ENCODE assay signal across 20 cellular contexts in genomic region chr16:79845734-79846135, GRCh38.
DNase-seq lines count a peak whose midpoint lies in the region; ATAC-seq and TF ChIP-seq lines count a peak whose summit lies in the region.
"Had no signal": no experiment of that assay in that cellular context is flagged by ENCODE, and none has a peak within 500 bp of the region (broad histone marks: within the 10 kb centered on the region; RNA-seq: fewer than 3 reads in every experiment).

No MANE protein-coding gene starts in this region.

- H3K36me3 Mint-ChIP-seq in activated T-helper 1 cell treated with anti-CD3 and anti-CD28 coated beads, Interleukin-12 subunit alpha, Interleukin-12 subunit beta, Interleukin-2, Interleukin-4 antibody, amounts not matched to agents 30 ng/mL and 10 ng/mL and 1 ng/mL, durations not matched to agents 14 hours and 24 hours and 36 hours (ENCODE audit: low read depth) = peaks cover 3% of the 10 kb centered on the region
- H3K36me3 Mint-ChIP-seq: CD4-positive, CD25-positive, alpha-beta regulatory T cell; stimulated activated memory B cell treated with anti-CD40 and anti-IgM and Interleukin-4, amounts not matched to agents 10 μg/mL and 1 μg/mL and 100 μg/mL, for 72 hours had no signal

- intact Hi-C loops in activated T-helper 1 cell treated with anti-CD3 and anti-CD28 coated beads, Interleukin-12 subunit alpha, Interleukin-12 subunit beta, Interleukin-2, Interleukin-4 antibody, amounts not matched to agents 30 ng/mL and 10 ng/mL and 1 ng/mL, durations not matched to agents 14 hours and 24 hours and 36 hours (cut with micrococcal nuclease) = no loop called here

- DNase-seq in stimulated activated CD4-positive, alpha-beta T cell treated with anti-CD3 and anti-CD28 coated beads, Interleukin-1b, Interleukin-23, amount 100 ng/mL, for 48 hours = peak; percentile 19
- DNase-seq in stimulated activated CD4-positive, alpha-beta T cell treated with anti-CD3 and anti-CD28 coated beads, Interleukin-2, amount 100 ng/mL, for 24 hours = no peak
- DNase-seq in MV-4-11 (lab: John Stamatoyannopoulos, UW) (peak; percentile 18), dermis blood vessel endothelial cell (no peak), SW480 (ENCODE audit: low spot score) (no peak)
- no peak for DNase-seq in activated T-helper 1 cell treated with anti-CD3 and anti-CD28 coated beads, Interleukin-12 subunit alpha, Interleukin-12 subunit beta, Interleukin-2, Interleukin-4 antibody, amounts not matched to agents 30 ng/mL and 10 ng/mL and 1 ng/mL, durations not matched to agents 14 hours and 24 hours and 36 hours (ENCODE audit: low spot score)
- DNase-seq: activated CD4-positive, CD25-positive, alpha-beta regulatory T cell; activated effector memory CD4-positive, alpha-beta T cell treated with anti-CD3 and anti-CD28 coated beads, Interleukin-2, amount 50 U/mL, for 16 hours; GF-D8; left ventricle myocardium superior; mucosa of descending colon; NCI-H187; NCI-H226; PC-9; T-helper 9 cell had no signal

- peaks cover 50% of the 10 kb centered on the region for H3K4me1 Mint-ChIP-seq in activated T-helper 1 cell treated with anti-CD3 and anti-CD28 coated beads, Interleukin-12 subunit alpha, Interleukin-12 subunit beta, Interleukin-2, Interleukin-4 antibody, amounts not matched to agents 30 ng/mL and 10 ng/mL and 1 ng/mL, durations not matched to agents 14 hours and 24 hours and 36 hours (ENCODE audit: low read depth)
- H3K4me1 Mint-ChIP-seq: CD4-positive, CD25-positive, alpha-beta regulatory T cell had no signal

- ATAC-seq in HG03175 (IDR thresholded peaks at IDR 0.05; ENCODE audit: unreplicated experiment) = no peak
- ATAC-seq in SK-N-SH treated with all-trans-retinoic acid at 6 μM for 48 hours = no peak
- ATAC-seq: left ventricle myocardium superior, mucosa of descending colon had no signal

- H3K27me3 Mint-ChIP-seq in activated T-helper 1 cell treated with anti-CD3 and anti-CD28 coated beads, Interleukin-12 subunit alpha, Interleukin-12 subunit beta, Interleukin-2, Interleukin-4 antibody, amounts not matched to agents 30 ng/mL and 10 ng/mL and 1 ng/mL, durations not matched to agents 14 hours and 24 hours and 36 hours (ENCODE audit: insufficient read depth) = no peaks in the 10 kb centered on the region

- no peak overlapping the region for H3K4me3 Mint-ChIP-seq in activated T-helper 1 cell treated with anti-CD3 and anti-CD28 coated beads, Interleukin-12 subunit alpha, Interleukin-12 subunit beta, Interleukin-2, Interleukin-4 antibody, amounts not matched to agents 30 ng/mL and 10 ng/mL and 1 ng/mL, durations not matched to agents 14 hours and 24 hours and 36 hours
- H3K4me3 Mint-ChIP-seq: CD4-positive, CD25-positive, alpha-beta regulatory T cell; neural crest cell; stimulated activated memory B cell treated with anti-CD40 and anti-IgM and Interleukin-4, amounts not matched to agents 10 μg/mL and 1 μg/mL and 100 μg/mL, for 72 hours had no signal

- peak overlapping the region; percentile 27 for H3K27ac Mint-ChIP-seq in activated T-helper 1 cell treated with anti-CD3 and anti-CD28 coated beads, Interleukin-12 subunit alpha, Interleukin-12 subunit beta, Interleukin-2, Interleukin-4 antibody, amounts not matched to agents 30 ng/mL and 10 ng/mL and 1 ng/mL, durations not matched to agents 14 hours and 24 hours and 36 hours
- H3K27ac Mint-ChIP-seq: CD4-positive, CD25-positive, alpha-beta regulatory T cell; stimulated activated memory B cell treated with anti-CD40 and anti-IgM and Interleukin-4, amounts not matched to agents 10 μg/mL and 1 μg/mL and 100 μg/mL, for 72 hours had no signal

- peaks cover 12% of the 10 kb centered on the region for H3K9me3 Mint-ChIP-seq in activated T-helper 1 cell treated with anti-CD3 and anti-CD28 coated beads, Interleukin-12 subunit alpha, Interleukin-12 subunit beta, Interleukin-2, Interleukin-4 antibody, amounts not matched to agents 30 ng/mL and 10 ng/mL and 1 ng/mL, durations not matched to agents 14 hours and 24 hours and 36 hours
- H3K9me3 Mint-ChIP-seq: CD4-positive, CD25-positive, alpha-beta regulatory T cell; neural crest cell had no signal

TF ChIP-seq in SK-N-SH treated with all-trans-retinoic acid at 6 μM for 48 hours, 23 proteins besides CTCF, POLR2A, EP300 and RAD21:
- no peak for TF ChIP-seq TOX (CRISPR knock-in tag; IDR thresholded peaks at IDR 0.05; ENCODE audit: borderline replicate concordance)
- TF ChIP-seq GLIS3 (CRISPR knock-in tag; IDR thresholded peaks at IDR 0.05) = no peak
- TF ChIP-seq PPARA (CRISPR knock-in tag; IDR thresholded peaks at IDR 0.05; ENCODE audit: borderline replicate concordance) = no peak
- TF ChIP-seq, protein P1, sequence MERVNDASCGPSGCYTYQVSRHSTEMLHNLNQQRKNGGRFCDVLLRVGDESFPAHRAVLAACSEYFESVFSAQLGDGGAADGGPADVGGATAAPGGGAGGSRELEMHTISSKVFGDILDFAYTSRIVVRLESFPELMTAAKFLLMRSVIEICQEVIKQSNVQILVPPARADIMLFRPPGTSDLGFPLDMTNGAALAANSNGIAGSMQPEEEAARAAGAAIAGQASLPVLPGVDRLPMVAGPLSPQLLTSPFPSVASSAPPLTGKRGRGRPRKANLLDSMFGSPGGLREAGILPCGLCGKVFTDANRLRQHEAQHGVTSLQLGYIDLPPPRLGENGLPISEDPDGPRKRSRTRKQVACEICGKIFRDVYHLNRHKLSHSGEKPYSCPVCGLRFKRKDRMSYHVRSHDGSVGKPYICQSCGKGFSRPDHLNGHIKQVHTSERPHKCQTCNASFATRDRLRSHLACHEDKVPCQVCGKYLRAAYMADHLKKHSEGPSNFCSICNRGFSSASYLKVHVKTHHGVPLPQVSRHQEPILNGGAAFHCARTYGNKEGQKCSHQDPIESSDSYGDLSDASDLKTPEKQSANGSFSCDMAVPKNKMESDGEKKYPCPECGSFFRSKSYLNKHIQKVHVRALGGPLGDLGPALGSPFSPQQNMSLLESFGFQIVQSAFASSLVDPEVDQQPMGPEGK (CRISPR knock-in tag; IDR thresholded peaks at IDR 0.05; ENCODE audit: borderline replicate concordance) = no peak
- TF ChIP-seq OSR1 (CRISPR knock-in tag; IDR thresholded peaks at IDR 0.05) = no peak
- TF ChIP-seq CSDC2 (CRISPR knock-in tag; IDR thresholded peaks at IDR 0.05) = no peak
- TF ChIP-seq, protein P2, sequence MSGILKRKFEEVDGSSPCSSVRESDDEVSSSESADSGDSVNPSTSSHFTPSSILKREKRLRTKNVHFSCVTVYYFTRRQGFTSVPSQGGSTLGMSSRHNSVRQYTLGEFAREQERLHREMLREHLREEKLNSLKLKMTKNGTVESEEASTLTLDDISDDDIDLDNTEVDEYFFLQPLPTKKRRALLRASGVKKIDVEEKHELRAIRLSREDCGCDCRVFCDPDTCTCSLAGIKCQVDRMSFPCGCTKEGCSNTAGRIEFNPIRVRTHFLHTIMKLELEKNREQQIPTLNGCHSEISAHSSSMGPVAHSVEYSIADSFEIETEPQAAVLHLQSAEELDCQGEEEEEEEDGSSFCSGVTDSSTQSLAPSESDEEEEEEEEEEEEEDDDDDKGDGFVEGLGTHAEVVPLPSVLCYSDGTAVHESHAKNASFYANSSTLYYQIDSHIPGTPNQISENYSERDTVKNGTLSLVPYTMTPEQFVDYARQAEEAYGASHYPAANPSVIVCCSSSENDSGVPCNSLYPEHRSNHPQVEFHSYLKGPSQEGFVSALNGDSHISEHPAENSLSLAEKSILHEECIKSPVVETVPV (CRISPR knock-in tag; IDR thresholded peaks at IDR 0.05) = no peak
- no peak for TF ChIP-seq ZNF565 (CRISPR knock-in tag; conservative IDR thresholded peaks at IDR 0.05; ENCODE audit: low read depth)
- no peak for TF ChIP-seq RARB (CRISPR knock-in tag; IDR thresholded peaks at IDR 0.05)
- TF ChIP-seq ZFP30 (CRISPR knock-in tag; IDR thresholded peaks at IDR 0.05) = no peak
- no peak for TF ChIP-seq ZNF8 (CRISPR knock-in tag; IDR thresholded peaks at IDR 0.05)
- no peak for TF ChIP-seq ZC3H10 (CRISPR knock-in tag; IDR thresholded peaks at IDR 0.05)
- no peak for TF ChIP-seq ISL1 (CRISPR knock-in tag; IDR thresholded peaks at IDR 0.05)
- no peak for TF ChIP-seq CREB5 (CRISPR knock-in tag; IDR thresholded peaks at IDR 0.05; ENCODE audit: low read depth)
- TF ChIP-seq ARNTL (CRISPR knock-in tag; IDR thresholded peaks at IDR 0.05; ENCODE audit: borderline replicate concordance, low read depth) = no peak
- no peak for TF ChIP-seq ZFP3 (CRISPR knock-in tag; IDR thresholded peaks at IDR 0.05)

Comparison
In these comparisons a context has a peak if more than half of its experiments do, and no peak if none do; other contexts are left out.
1. DNase-seq: peak in stimulated activated CD4-positive, alpha-beta T cell treated with anti-CD3 and anti-CD28 coated beads, Interleukin-1b, Interleukin-23, amount 100 ng/mL, for 48 hours (single experiment) and MV-4-11 (single experiment); none in stimulated activated CD4-positive, alpha-beta T cell treated with anti-CD3 and anti-CD28 coated beads, Interleukin-2, amount 100 ng/mL, for 24 hours (0 of 2), activated T-helper 1 cell treated with anti-CD3 and anti-CD28 coated beads, Interleukin-12 subunit alpha, Interleukin-12 subunit beta, Interleukin-2, Interleukin-4 antibody, amounts not matched to agents 30 ng/mL and 10 ng/mL and 1 ng/mL, durations not matched to agents 14 hours and 24 hours and 36 hours (single experiment), dermis blood vessel endothelial cell (single experiment) and SW480 (single experiment).